In genomic region chrX:102659790-102660757, GRCh38 we compare ENCODE assay signal across 1 cellular context.
TF ChIP-seq lines count a peak whose summit lies in the region.

No MANE protein-coding gene starts in this region.

TF ChIP-seq in HepG2, 621 proteins besides CTCF, POLR2A, EP300 and RAD21 (continued from another document and continues in another):
- TF ChIP-seq USF2 (IDR thresholded peaks at IDR 0.05; ENCODE audit: low read depth, low read length) (peak; percentile 98), USF2 (CRISPR knock-in tag; IDR thresholded peaks at IDR 0.05; ENCODE audit: borderline replicate concordance) (peak; percentile 98; the same call in 1 of the 2 replicates), ZNF816 (CRISPR knock-in tag; IDR thresholded peaks at IDR 0.05; ENCODE audit: borderline replicate concordance) (no peak), NR2F6 (IDR thresholded peaks at IDR 0.05) (no peak), NR2F6 (CRISPR knock-in tag; IDR thresholded peaks at IDR 0.05) (no peak), ZZZ3 (CRISPR knock-in tag; IDR thresholded peaks at IDR 0.05; ENCODE audit: borderline replicate concordance) (no peak; the same call in 1 of the 2 replicates), MAFK (conservative IDR thresholded peaks at IDR 0.05 in 1 of 2, IDR thresholded peaks at IDR 0.05 in 1 of 2; ENCODE audit: low read length in 2 of 2) (peak; percentile 82 to 86), NFYC (CRISPR knock-in tag; IDR thresholded peaks at IDR 0.05) (no peak), PAX8 (CRISPR knock-in tag; IDR thresholded peaks at IDR 0.05; ENCODE audit: borderline replicate concordance) (no peak), ARID2 (CRISPR knock-in tag; IDR thresholded peaks at IDR 0.05; ENCODE audit: borderline replicate concordance) (no peak), CREM (IDR thresholded peaks at IDR 0.05) (no peak), CREM (CRISPR knock-in tag; IDR thresholded peaks at IDR 0.05) (no peak), HOMEZ (CRISPR knock-in tag; IDR thresholded peaks at IDR 0.05; ENCODE audit: low read depth) (no peak), ETV5 (CRISPR knock-in tag; IDR thresholded peaks at IDR 0.05; ENCODE audit: borderline replicate concordance) (no peak), TGIF2 (CRISPR knock-in tag; IDR thresholded peaks at IDR 0.05) (0 out of 2 replicates have a peak, but pooled peaks have one; percentile 46), TFE3 (CRISPR knock-in tag; IDR thresholded peaks at IDR 0.05) (peak; percentile 79), FOXK1 (CRISPR knock-in tag; IDR thresholded peaks at IDR 0.05; ENCODE audit: borderline replicate concordance, low read depth) (no peak), SRSF9 (IDR thresholded peaks at IDR 0.05; ENCODE audit: borderline replicate concordance, insufficient read depth, low read depth, low read length, poor library complexity, severe bottlenecking) (no peak), HMGXB3 (CRISPR knock-in tag; IDR thresholded peaks at IDR 0.05; ENCODE audit: borderline replicate concordance) (no peak), DRAP1 (CRISPR knock-in tag; IDR thresholded peaks at IDR 0.05) (0 out of 2 replicates have a peak, but pooled peaks have one; percentile 19), ZNF556 (CRISPR knock-in tag; IDR thresholded peaks at IDR 0.05; ENCODE audit: borderline replicate concordance) (no peak), SP5 (CRISPR knock-in tag; IDR thresholded peaks at IDR 0.05; ENCODE audit: borderline replicate concordance, low read depth) (0 out of 2 replicates have a peak, but pooled peaks have one; percentile 22), MEIS2 (CRISPR knock-in tag; IDR thresholded peaks at IDR 0.05) (no peak), RFXAP (CRISPR knock-in tag; IDR thresholded peaks at IDR 0.05; ENCODE audit: borderline replicate concordance) (no peak), CBFB (CRISPR knock-in tag; IDR thresholded peaks at IDR 0.05) (no peak), YEATS2 (CRISPR knock-in tag; IDR thresholded peaks at IDR 0.05; ENCODE audit: borderline replicate concordance) (0 out of 2 replicates have a peak, but pooled peaks have one; percentile 32), KLF16 (CRISPR knock-in tag; IDR thresholded peaks at IDR 0.05) (no peak), IRF9 (CRISPR knock-in tag; IDR thresholded peaks at IDR 0.05; ENCODE audit: borderline replicate concordance) (no peak), ZNF841 (CRISPR knock-in tag; IDR thresholded peaks at IDR 0.05; ENCODE audit: borderline replicate concordance) (no peak), TCF12 (IDR thresholded peaks at IDR 0.05) (no peak), TCF12 (CRISPR knock-in tag; IDR thresholded peaks at IDR 0.05) (no peak), RXRB (CRISPR knock-in tag; IDR thresholded peaks at IDR 0.05; ENCODE audit: borderline replicate concordance) (no peak), ZBTB14 (CRISPR knock-in tag; IDR thresholded peaks at IDR 0.05) (no peak), MAFF (IDR thresholded peaks at IDR 0.05; ENCODE audit: low read depth, low read length) (peak; percentile 82), ZNF512B (CRISPR knock-in tag; IDR thresholded peaks at IDR 0.05; ENCODE audit: borderline replicate concordance) (no peak), ZNF614 (CRISPR knock-in tag; IDR thresholded peaks at IDR 0.05; ENCODE audit: borderline replicate concordance) (no peak), ZNF510 (CRISPR knock-in tag; IDR thresholded peaks at IDR 0.05; ENCODE audit: low read depth) (no peak), ZNF234 (CRISPR knock-in tag; conservative IDR thresholded peaks at IDR 0.05) (no peak), ZMYM2 (CRISPR knock-in tag; IDR thresholded peaks at IDR 0.05) (no peak), ZHX1 (CRISPR knock-in tag; IDR thresholded peaks at IDR 0.05; ENCODE audit: low read depth) (no peak), E2F2 (CRISPR knock-in tag; IDR thresholded peaks at IDR 0.05; ENCODE audit: borderline replicate concordance) (no peak)
